Comparison of ENCODE assay signal across 21 cellular contexts in the genomic region with DNA sequence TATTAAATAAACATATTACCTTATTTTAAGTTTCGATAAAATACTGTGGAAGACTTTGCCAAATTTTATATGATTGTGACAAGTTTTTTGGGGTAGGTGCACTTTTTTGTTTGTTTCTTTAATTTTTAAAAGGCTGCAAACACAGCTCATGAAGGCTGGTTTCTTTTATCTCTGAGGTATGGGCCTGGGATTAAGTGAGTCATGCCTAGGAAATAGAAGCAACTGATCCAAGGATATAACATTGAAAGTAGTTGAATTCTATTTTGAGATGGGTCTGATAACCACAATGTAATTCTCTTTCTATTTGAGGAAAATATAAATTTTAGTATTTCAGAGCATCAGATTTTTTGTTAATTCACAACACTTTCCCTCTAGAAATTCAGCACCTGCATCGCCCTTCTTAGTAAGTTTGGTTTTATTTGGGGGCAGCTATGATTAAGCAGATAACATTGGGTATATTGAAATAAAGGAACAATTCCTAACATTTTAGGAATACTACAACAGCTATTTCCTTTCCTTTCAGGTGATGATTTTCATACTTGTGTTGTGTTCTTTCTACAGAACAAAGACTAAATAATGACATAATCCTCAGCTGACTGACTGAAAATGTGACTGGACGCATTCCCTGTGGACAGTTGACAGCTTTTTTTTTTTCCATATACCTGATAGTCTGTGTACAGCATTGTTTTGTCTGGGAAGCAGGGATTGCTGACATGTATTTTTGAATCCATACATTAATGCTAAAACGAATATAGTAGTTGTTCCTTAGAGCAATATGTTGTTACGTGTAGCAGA. TPM values are rescaled to one million over a fixed set of nuclear protein-coding genes. Genes with fewer than 3 reads are reported as not detected.
"Had no signal": no experiment of that assay in that cellular context is flagged by ENCODE, and none has a peak within 500 bp of the region (broad histone marks: within the 10 kb centered on the region; RNA-seq: fewer than 3 reads in every experiment).

No MANE protein-coding gene starts in this region.

- ATAC-seq: activated CD8-positive, alpha-beta T cell treated with anti-CD3 and anti-CD28 coated beads, Interleukin-2, amount 10 ng/mL, durations not matched to agents 7 days and 5 days; activated naive CD8-positive, alpha-beta T cell treated with anti-CD3 and anti-CD28 coated beads, Interleukin-2, amount 50 U/mL, for 24 hours; foreskin keratinocyte; left lung; naive thymus-derived CD4-positive, alpha-beta T cell; right cardiac atrium; SK-N-SH treated with all-trans-retinoic acid at 6 μM for 48 hours; stimulated activated naive CD8-positive, alpha-beta T cell treated with anti-CD3 and anti-CD28 coated beads, Interleukin-15, Interleukin-2, amounts not matched to agents 100 U/mL and 50 U/mL, for 24 hours; T-cell had no signal

- DNase-seq: activated B cell treated with CpG ODN at 0.5 μM for 24 hours; activated CD4-positive, alpha-beta T cell treated with anti-CD3 and anti-CD28 coated beads for 48 hours; activated CD8-positive, alpha-beta T cell treated with anti-CD3 and anti-CD28 coated beads, Interleukin-2, amount 10 ng/mL, durations not matched to agents 7 days and 5 days; activated effector memory CD4-positive, alpha-beta T cell treated with Interleukin-2 at 50 U/mL for 16 hours; activated naive CD4-positive, alpha-beta T cell treated with anti-CD3 and anti-CD28 coated beads, Interleukin-2, amount 10 ng/mL, durations not matched to agents 7 days and 5 days; activated naive CD8-positive, alpha-beta T cell treated with anti-CD3 and anti-CD28 coated beads, Interleukin-2, amount 50 U/mL, for 24 hours; activated T-cell treated with anti-CD3 and anti-CD28 coated beads, Interleukin-2, amount 50 U/mL, for 48 hours; effector memory CD4-positive, alpha-beta T cell; foreskin keratinocyte; head of caudate nucleus; left lung; naive thymus-derived CD4-positive, alpha-beta T cell; right cardiac atrium; stimulated activated naive CD8-positive, alpha-beta T cell treated with anti-CD3 and anti-CD28 coated beads, Interleukin-15, Interleukin-2, amounts not matched to agents 100 U/mL and 50 U/mL, for 24 hours; substantia nigra; T-cell; tibial artery had no signal

- H3K36me3 ChIP-seq: prostate gland had no signal

- H3K27me3 ChIP-seq: ascending aorta, foreskin keratinocyte, left lung, neural progenitor cell, tibial artery had no signal

- H3K4me3 ChIP-seq: ascending aorta, left lung, neural progenitor cell, prostate gland, tibial artery had no signal

- H3K27ac ChIP-seq: ascending aorta, foreskin keratinocyte, left lung, neural progenitor cell, prostate gland, tibial artery had no signal

- H3K4me1 ChIP-seq: ascending aorta, left lung, neural progenitor cell, prostate gland, tibial artery had no signal

- H3K9me3 ChIP-seq: ascending aorta, left lung, prostate gland, tibial artery had no signal

RNA-seq across cellular contexts. Expression of a gene that starts 56.5 kb away (rescaled TPM):
- total RNA-seq: activated B cell treated with CpG ODN at 0.5 μM for 24 hours; activated CD8-positive, alpha-beta T cell treated with anti-CD3 and anti-CD28 coated beads, Interleukin-2, amount 10 ng/mL, durations not matched to agents 7 days and 5 days; naive thymus-derived CD4-positive, alpha-beta T cell; T-cell had no signal
